ENCODE assay signal across 1 cellular context in genomic region chr2:197799072-197799471, GRCh38.
TF ChIP-seq lines count a peak whose summit lies in the region.

No MANE protein-coding gene starts in this region.

TF ChIP-seq in GM12878, 131 proteins besides CTCF, POLR2A, EP300 and RAD21 (continued from another document):
- no peak for TF ChIP-seq YBX1 (IDR thresholded peaks at IDR 0.05)
TF ChIP-seq in GM12878: peak in this region for 1.
